Comparison of ENCODE assay signal across 7 cellular contexts in genomic region chr11:76672431-76673163, GRCh38.
A peak's percentile ranks its signal among the peaks of the same experiment; 100 is the strongest.
DNase-seq lines count a peak whose midpoint lies in the region; ATAC-seq lines count a peak whose summit lies in the region.

No MANE protein-coding gene starts in this region.

- DNase-seq in GM19240 (ENCODE audit: insufficient read length, low spot score) (peak; percentile 59), left kidney (ENCODE audit: low read depth, low spot score) (peak; percentile 63), NCI-H774 (lab: John Stamatoyannopoulos, UW) (no peak), DMS114 treated with DMSO at 0.1 percent for 48 hours (lab: John Stamatoyannopoulos, UW; ENCODE audit: unreplicated experiment) (no peak), NCI-H510A (lab: John Stamatoyannopoulos, UW) (no peak)

- peak; percentile 44 for ATAC-seq in HG03025 (IDR thresholded peaks at IDR 0.05; ENCODE audit: low FRiP score, unreplicated experiment)
- peak; percentile 54 to 57 for ATAC-seq in activated CD4-positive, CD25-positive, alpha-beta regulatory T cell treated with anti-CD3 and anti-CD28 coated beads, Interleukin-2, amount 50 U/mL, for 24 hours

Comparison
In these comparisons a context has a peak if more than half of its experiments do, and no peak if none do; other contexts are left out.
1. DNase-seq: peak in GM19240 (single experiment) and left kidney (single experiment); none in NCI-H774 (single experiment), DMS114 treated with DMSO at 0.1 percent for 48 hours (single experiment) and NCI-H510A (single experiment).